8 cellular contexts compared by ENCODE assay signal in the genomic region with DNA sequence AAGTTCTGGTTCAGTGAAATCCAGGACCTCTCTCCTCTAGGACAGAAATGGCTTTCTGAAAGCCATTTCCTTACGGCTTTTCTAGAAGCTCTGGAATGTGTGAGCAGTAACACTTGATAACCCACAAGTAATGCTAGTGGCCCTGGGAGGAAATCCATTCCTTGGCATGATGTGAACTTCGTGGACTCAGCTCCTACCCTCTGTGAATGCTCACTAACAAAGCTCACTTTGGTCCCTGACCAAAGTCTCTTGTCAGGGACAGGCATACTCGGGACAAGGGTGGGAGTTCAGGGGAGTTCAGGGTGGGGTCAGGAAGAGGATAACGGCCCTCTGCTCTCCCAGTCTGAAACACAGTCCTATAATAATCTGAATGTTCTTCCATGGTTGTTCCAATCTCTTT.
DNase-seq lines count a peak whose midpoint lies in the region; ATAC-seq and TF ChIP-seq lines count a peak whose summit lies in the region.
"Not testable (repeated sequence)": the region's sequence is repeated elsewhere in the genome, so short reads cannot be mapped to it uniquely, and the experiment has no call there.

No MANE protein-coding gene starts in this region.

- ATAC-seq in right cardiac atrium (peak; percentile 57 to 60), left lobe of liver (peak; percentile 60)

- H2AK5ac ChIP-seq in mesendoderm (ENCODE audit: low read length), result not testable (repeated sequence)

- not testable (repeated sequence) for H2BK120ac ChIP-seq in mesendoderm (ENCODE audit: low read depth, low read length)

- not testable (repeated sequence) for H3K9me3 ChIP-seq in endodermal cell (ENCODE audit: control insufficient read depth, low read length); right cardiac atrium (ENCODE audit: control insufficient read depth, low read length)

- H3K4me1 ChIP-seq in endodermal cell (ENCODE audit: control insufficient read depth, insufficient read depth, low read length); right cardiac atrium (ENCODE audit: control insufficient read depth, insufficient read depth, low read length); mesendoderm (ENCODE audit: control insufficient read depth, low read depth, low read length): not testable (repeated sequence)

- WGBS in endodermal cell (ENCODE audit: insufficient coverage in 1 of 2, insufficient read length in 1 of 2), 2 experiments, result 91% methylated on average over 3 of the region's 4 CpGs; no CpG with 5 or more reads in 1 of the 2 experiments
- 33% methylated on average over 3 of the region's 4 CpGs for WGBS in right cardiac atrium
- no CpG with 5 or more reads among the region's 4 CpGs for WGBS in mesendoderm (ENCODE audit: extremely low coverage, insufficient coverage, low lambda C conversion rate)

- H3K79me2 ChIP-seq in mesendoderm (ENCODE audit: control insufficient read depth, insufficient read depth, low read length), result not testable (repeated sequence)

- H3K9me3 Mint-ChIP-seq in endodermal cell, result not testable (repeated sequence)

- intact Hi-C loops in right cardiac atrium (cut with DNase I), result not testable (repeated sequence)

- not testable (repeated sequence) for TF ChIP-seq CTCF in endodermal cell (conservative IDR thresholded peaks at IDR 0.05)

- not testable (repeated sequence) for H3K9ac ChIP-seq in endodermal cell (ENCODE audit: extremely low read depth, low read length, poor library complexity, severe bottlenecking); mesendoderm (ENCODE audit: low read length)

- not testable (repeated sequence) for H3K27me3 Mint-ChIP-seq in endodermal cell (ENCODE audit: insufficient read depth)

- not testable (repeated sequence) for H3K56ac ChIP-seq in mesendoderm (ENCODE audit: low read length)

- not testable (repeated sequence) for H3K27me3 ChIP-seq in endodermal cell (ENCODE audit: control insufficient read depth, insufficient read depth, low read length, poor library complexity, severe bottlenecking); right cardiac atrium (ENCODE audit: control insufficient read depth, insufficient read depth); mesendoderm (ENCODE audit: insufficient read depth, low read length, poor library complexity)

- DNase-seq in EH (ENCODE audit: low read depth) (peak; percentile 30), NCI-H226 (peak; percentile 1), amniotic epithelial cell (ENCODE audit: low read depth) (peak; percentile 5), endodermal cell (peak; percentile 3), mesendoderm (peak; percentile 39), superior temporal gyrus (ENCODE audit: extremely low spot score) (peak; percentile 1)
- DNase-seq in right cardiac atrium; left lobe of liver (ENCODE audit: low spot score): not testable (repeated sequence)

- H4K8ac ChIP-seq in mesendoderm (ENCODE audit: low read depth, low read length), result not testable (repeated sequence)

- not testable (repeated sequence) for H3K18ac ChIP-seq in mesendoderm (ENCODE audit: low read length)

- H3K4me2 ChIP-seq in mesendoderm (ENCODE audit: low read length), result not testable (repeated sequence)

- H3K27ac ChIP-seq in endodermal cell (ENCODE audit: low read depth, low read length); mesendoderm (ENCODE audit: low read depth, low read length): not testable (repeated sequence)
- peak overlapping the region; percentile 19 for H3K27ac ChIP-seq in right cardiac atrium (ENCODE audit: low read length)

- not testable (repeated sequence) for H3K36me3 ChIP-seq in endodermal cell (ENCODE audit: control insufficient read depth, insufficient read depth, low read length); mesendoderm (ENCODE audit: control insufficient read depth, insufficient read depth, low read length)

- H3K36me3 Mint-ChIP-seq in endodermal cell (ENCODE audit: low read depth), result not testable (repeated sequence)

- not testable (repeated sequence) for H3K79me1 ChIP-seq in mesendoderm (ENCODE audit: low read length)

- H3K4ac ChIP-seq in mesendoderm (ENCODE audit: low read depth, low read length), result not testable (repeated sequence)

- not testable (repeated sequence) for H2BK5ac ChIP-seq in mesendoderm (ENCODE audit: low read length)

- not testable (repeated sequence) for H2BK15ac ChIP-seq in mesendoderm (replicated peaks; ENCODE audit: low read depth)

- not testable (repeated sequence) for H3K23ac ChIP-seq in mesendoderm (ENCODE audit: low read length)

- H3K4me3 ChIP-seq in endodermal cell (ENCODE audit: low read length); right cardiac atrium (ENCODE audit: low read length); mesendoderm (ENCODE audit: low read length): not testable (repeated sequence)

- H3K4me3 Mint-ChIP-seq in endodermal cell, result not testable (repeated sequence)

- not testable (repeated sequence) for H3K4me1 Mint-ChIP-seq in endodermal cell

- H3K27ac Mint-ChIP-seq in endodermal cell, result not testable (repeated sequence)

- not testable (repeated sequence) for H4K5ac ChIP-seq in mesendoderm (ENCODE audit: low read length)
